8 cellular contexts compared by ENCODE assay signal in genomic region chr14:75295491-75296338, GRCh38. TPM values are rescaled to one million over a fixed set of nuclear protein-coding genes. Genes with fewer than 3 reads are reported as not detected.
DNase-seq lines count a peak whose midpoint lies in the region; ATAC-seq and TF ChIP-seq lines count a peak whose summit lies in the region.

No MANE protein-coding gene starts in this region.

- WGBS in right cardiac atrium: 4% methylated on average over 19 of the region's 19 CpGs
- 12% methylated on average over 19 of the region's 19 CpGs for WGBS in prostate gland

- H3K27ac Mint-ChIP-seq in T-helper 17 cell: peak overlapping the region; percentile 96

- no peaks in the 10 kb centered on the region for H3K36me3 ChIP-seq in prostate gland

- TF ChIP-seq POLR2A in prostate gland (IDR thresholded peaks at IDR 0.05): peak; percentile 20

- H3K27me3 ChIP-seq in right cardiac atrium (ENCODE audit: control insufficient read depth, insufficient read depth) (no peaks in the 10 kb centered on the region), prostate gland (replicated peaks; ENCODE audit: insufficient read depth) (no peaks in the 10 kb centered on the region)

- ATAC-seq in T-helper 17 cell (peak; percentile 48), right cardiac atrium (peak; percentile 19 to 21), HG03432 (IDR thresholded peaks at IDR 0.05; ENCODE audit: unreplicated experiment) (no peak), GM18867 (IDR thresholded peaks at IDR 0.05; ENCODE audit: unreplicated experiment) (no peak)

- H3K4me3 Mint-ChIP-seq in T-helper 17 cell: peak overlapping the region; percentile 97

- peak; percentile 72 for DNase-seq in NAMALWA (ENCODE audit: low spot score)
- DNase-seq in T-helper 17 cell: peak; percentile 64 to 77 (median 67)
- peak; percentile 83 to 94 (median 92) for DNase-seq in right cardiac atrium
- peak; percentile 79 for DNase-seq in prostate gland (ENCODE audit: low spot score)

- H3K9me3 ChIP-seq in T-helper 17 cell (ENCODE audit: control insufficient read depth, low read length, poor library complexity, severe bottlenecking): no peaks in the 10 kb centered on the region
- no peaks in the 10 kb centered on the region for H3K9me3 ChIP-seq in right cardiac atrium (ENCODE audit: control insufficient read depth, low read length)
- no peaks in the 10 kb centered on the region for H3K9me3 ChIP-seq in prostate gland

- H3K27me3 Mint-ChIP-seq in T-helper 17 cell: no peaks in the 10 kb centered on the region

- intact Hi-C loops in right cardiac atrium (cut with DNase I): loop anchor here (2.0 to 10.0 kb wide), 5 partner anchors 38 to 163 kb away; no protein-coding TSS in a partner anchor
- intact Hi-C loops in prostate gland (cut with DNase I): loop anchor here (5.0 kb wide), 1 partner anchor 53 kb away; no protein-coding TSS in a partner anchor

- H3K4me1 ChIP-seq in right cardiac atrium (ENCODE audit: control insufficient read depth, insufficient read depth, low read length) (peaks cover 3% of the 10 kb centered on the region), prostate gland (replicated peaks) (peaks cover 6% of the 10 kb centered on the region)

- H3K27ac ChIP-seq in angular gyrus (ENCODE audit: low read depth, low read length) (peak overlapping the region; percentile 95), right cardiac atrium (ENCODE audit: low read length) (peak overlapping the region; percentile 93), prostate gland (peak overlapping the region; percentile 79 to 86)

- TF ChIP-seq CTCF in prostate gland (IDR thresholded peaks at IDR 0.05): peak; percentile 92 to 99 (median 95)

- peaks cover 12% of the 10 kb centered on the region for H3K4me1 Mint-ChIP-seq in T-helper 17 cell

- H3K4me3 ChIP-seq in GM08714 (ENCODE audit: low read length) (peak overlapping the region; percentile 92; the same call in 1 of the 2 replicates), right cardiac atrium (ENCODE audit: low read length) (peak overlapping the region; percentile 43), prostate gland (peak overlapping the region; percentile 37 to 53)

- no peaks in the 10 kb centered on the region for H3K36me3 Mint-ChIP-seq in T-helper 17 cell (ENCODE audit: low read depth)

RNA-seq across cellular contexts. Expression of gene FOS, which starts 17.1 kb away (rescaled TPM):
- total RNA-seq in T-helper 17 cell (1,000 to 10,000 TPM; 2,179 to 4,074 TPM), right cardiac atrium (100 to 1,000 TPM in 1 of 4 donors, 10 to 100 TPM in 3; 15.7 to 244 (median 46.3) TPM), prostate gland (100 to 1,000 TPM in 1 of 2 donors, 10 to 100 TPM in 1; 73.9 to 127 TPM)
- 144 TPM for polyA plus RNA-seq in right cardiac atrium

Comparison
In these comparisons a context has a peak if more than half of its experiments do, and no peak if none do; other contexts are left out.
1. ATAC-seq: peak in T-helper 17 cell (single experiment) and right cardiac atrium (2 of 2); none in HG03432 (single experiment) and GM18867 (single experiment).
2. RNA of gene FOS, which starts 17.1 kb away (total RNA-seq): 2,179 to 4,074 TPM in T-helper 17 cell; 73.9 to 127 TPM in prostate gland and 15.7 to 244 TPM in right cardiac atrium; every median in the first group is over 4 times any median in the second.
3. Peak in every context shown above with its lines, with median percentiles within 50 percentile points of each other: H3K4me3 ChIP-seq, DNase-seq and H3K27ac ChIP-seq.